In genomic region chr14:100141133-100141497, GRCh38 we compare ENCODE assay signal across 21 cellular contexts. TPM values are rescaled to one million over a fixed set of nuclear protein-coding genes. Genes with fewer than 3 reads are reported as not detected.
A peak's percentile ranks its signal among the peaks of the same experiment; 100 is the strongest.
DNase-seq lines count a peak whose midpoint lies in the region; ATAC-seq, FAIRE-seq and TF ChIP-seq lines count a peak whose summit lies in the region.
"Had no signal": no experiment of that assay in that cellular context is flagged by ENCODE, and none has a peak within 500 bp of the region (broad histone marks: within the 10 kb centered on the region; RNA-seq: fewer than 3 reads in every experiment).

No MANE protein-coding gene starts in this region.

- peaks cover 14% of the 10 kb centered on the region for H3K4me1 Mint-ChIP-seq in neural progenitor cell
- peaks cover 2% of the 10 kb centered on the region for H3K4me1 Mint-ChIP-seq in activated CD4-positive, alpha-beta T cell treated with anti-CD3 and anti-CD28 coated beads, Interleukin-2, amount 10 ng/mL, durations not matched to agents 24 days and 14 days
- H3K4me1 Mint-ChIP-seq in stimulated activated naive B cell treated with anti-CD40 and anti-IgM and Interleukin-4, amounts not matched to agents 10 μg/mL and 1 μg/mL and 100 μg/mL, for 72 hours = peaks cover 18 to 36% of the 10 kb centered on the region in 2 donors

- H3K9ac ChIP-seq in HepG2 (ENCODE audit: insufficient read depth, low read depth, low read length) (peak overlapping the region; percentile 11), endothelial cell of umbilical vein (replicated peaks; ENCODE audit: extremely low read depth, insufficient read depth, low read length) (peak overlapping the region; percentile 53), neural progenitor cell (no peak overlapping the region)
- H3K9ac ChIP-seq: parathyroid adenoma had no signal

- FAIRE-seq in HepG2 (lab: Jason Lieb, UNC) (no peak), endothelial cell of umbilical vein (lab: Jason Lieb, UNC) (no peak)
- FAIRE-seq: H54 had no signal

- TF ChIP-seq CTCF in HepG2 (CRISPR knock-in tag; IDR thresholded peaks at IDR 0.05) = no peak
- TF ChIP-seq CTCF in right lobe of liver (IDR thresholded peaks at IDR 0.05) = no peak
- no peak for TF ChIP-seq CTCF in endothelial cell of umbilical vein (IDR thresholded peaks at IDR 0.05; ENCODE audit: extremely low read depth in 1 of 2, insufficient read depth in 1 of 2, low read depth in 1 of 2, low read length in 2 of 2)
- no peak for TF ChIP-seq CTCF in neural progenitor cell (IDR thresholded peaks at IDR 0.05)
- TF ChIP-seq CTCF in GM10266 (IDR thresholded peaks at IDR 0.05; ENCODE audit: control insufficient read depth, insufficient read depth, low read depth, missing control alignments) = no peak

- H3K27me3 Mint-ChIP-seq in neural progenitor cell (ENCODE audit: insufficient read depth, low read depth) = peaks cover 9% of the 10 kb centered on the region
- H3K27me3 Mint-ChIP-seq in activated CD4-positive, alpha-beta T cell treated with anti-CD3 and anti-CD28 coated beads, Interleukin-2, amount 10 ng/mL, durations not matched to agents 24 days and 14 days = no peaks in the 10 kb centered on the region
- no peaks in the 10 kb centered on the region for H3K27me3 Mint-ChIP-seq in stimulated activated naive B cell treated with anti-CD40 and anti-IgM and Interleukin-4, amounts not matched to agents 10 μg/mL and 1 μg/mL and 100 μg/mL, for 72 hours
- H3K27me3 Mint-ChIP-seq: activated B cell treated with CpG ODN at 0.5 μM for 24 hours; CD4-positive, alpha-beta T cell had no signal

- peaks cover 13% of the 10 kb centered on the region for H3F3A ChIP-seq in neural progenitor cell (ENCODE audit: low read depth)

- TF ChIP-seq EP300 in HepG2 (IDR thresholded peaks at IDR 0.05; ENCODE audit: low read depth in 2 of 2, low read length in 2 of 2) = no peak
- no peak for TF ChIP-seq EP300 in HepG2 (CRISPR knock-in tag; IDR thresholded peaks at IDR 0.05; ENCODE audit: borderline replicate concordance)

- H3K4me3 Mint-ChIP-seq in neural progenitor cell = no peak overlapping the region
- H3K4me3 Mint-ChIP-seq in activated CD4-positive, alpha-beta T cell treated with anti-CD3 and anti-CD28 coated beads, Interleukin-2, amount 10 ng/mL, durations not matched to agents 24 days and 14 days = no peak overlapping the region
- H3K4me3 Mint-ChIP-seq in stimulated activated naive B cell treated with anti-CD40 and anti-IgM and Interleukin-4, amounts not matched to agents 10 μg/mL and 1 μg/mL and 100 μg/mL, for 72 hours = no peak overlapping the region
- H3K4me3 Mint-ChIP-seq: activated B cell treated with CpG ODN at 0.5 μM for 24 hours; CD4-positive, alpha-beta T cell; T-helper 2 cell treated with Interferon-gamma antibody and Interleukin-4, amounts not matched to agents 5 μg/mL and 100 μg/mL, for 36 hours had no signal

- peak overlapping the region; percentile 85 for H3K4me2 ChIP-seq in HepG2 (ENCODE audit: low read depth, low read length)
- H3K4me2 ChIP-seq in endothelial cell of umbilical vein (ENCODE audit: insufficient read depth, low read length) = no peak overlapping the region
- H3K4me2 ChIP-seq in neural progenitor cell = peak overlapping the region; percentile 69

- CTCF ChIA-PET in HepG2 (lab: Yijun Ruan, JAX; ENCODE audit: low intra/inter-chr PET ratio, low total read pairs) = interaction anchor here (1.6 to 1.8 kb wide), 2 partner anchors 14 to 52 kb away, joined by 10 to 11 read pairs; no protein-coding TSS in a partner anchor
- CTCF ChIA-PET in endothelial cell of umbilical vein (lab: Charles Lee) = interaction anchor here (0.7 to 3.9 kb wide), 17 partner anchors 11 to 158 kb away, joined by 3 to 47 read pairs (median 4); no protein-coding TSS in a partner anchor

- H3K9me3 ChIP-seq in HepG2 (ENCODE audit: low read length) = no peaks in the 10 kb centered on the region
- H3K9me3 ChIP-seq in right lobe of liver = no peaks in the 10 kb centered on the region
- no peaks in the 10 kb centered on the region for H3K9me3 ChIP-seq in endothelial cell of umbilical vein (replicated peaks; ENCODE audit: control insufficient read depth, insufficient read depth, low read length)
- H3K9me3 ChIP-seq in neural progenitor cell (ENCODE audit: low read depth) = no peaks in the 10 kb centered on the region
- H3K9me3 ChIP-seq: mucosa of descending colon, testis had no signal

- peak overlapping the region in 1 of 3 experiments; percentile 62; a peak in 2 of 6 replicates for H3K4me3 ChIP-seq in HepG2 (replicated peaks in 1 of 3; ENCODE audit: insufficient read depth in 1 of 3, low read depth in 2 of 3, low read length in 3 of 3)
- no peak overlapping the region for H3K4me3 ChIP-seq in right lobe of liver
- no peak overlapping the region for H3K4me3 ChIP-seq in endothelial cell of umbilical vein (replicated peaks in 1 of 3; ENCODE audit: insufficient read depth in 1 of 3, low read depth in 1 of 3, low read length in 3 of 3)
- H3K4me3 ChIP-seq in neural progenitor cell = no peak overlapping the region
- H3K4me3 ChIP-seq: mucosa of descending colon, testis had no signal

- H3K36me3 Mint-ChIP-seq in neural progenitor cell = peaks cover 11% of the 10 kb centered on the region
- peaks cover 42% of the 10 kb centered on the region for H3K36me3 Mint-ChIP-seq in activated CD4-positive, alpha-beta T cell treated with anti-CD3 and anti-CD28 coated beads, Interleukin-2, amount 10 ng/mL, durations not matched to agents 24 days and 14 days (ENCODE audit: low read depth)
- H3K36me3 Mint-ChIP-seq in stimulated activated naive B cell treated with anti-CD40 and anti-IgM and Interleukin-4, amounts not matched to agents 10 μg/mL and 1 μg/mL and 100 μg/mL, for 72 hours = peaks cover 35 to 45% of the 10 kb centered on the region in 2 donors

- intact Hi-C loops in HepG2 (cut with micrococcal nuclease; ENCODE audit: unreplicated experiment) (no loop called here), right lobe of liver (cut with DNase I) (no loop called here), endothelial cell of umbilical vein (cut with micrococcal nuclease) (loop anchor here (2.0 to 5.0 kb wide), 2 partner anchors 96 to 236 kb away; partner anchors contain the start of genes WDR25 and YY1)
- intact Hi-C loops in activated CD4-positive, alpha-beta T cell treated with anti-CD3 and anti-CD28 coated beads, Interleukin-2, amount 10 ng/mL, durations not matched to agents 24 days and 14 days (cut with micrococcal nuclease) = no loop called here

- H4K20me1 ChIP-seq in HepG2 (ENCODE audit: insufficient read depth, low read length) (no peaks in the 10 kb centered on the region), endothelial cell of umbilical vein (replicated peaks; ENCODE audit: control insufficient read depth, extremely low read depth, insufficient read depth, low read length) (no peaks in the 10 kb centered on the region), neural progenitor cell (ENCODE audit: low read depth) (no peaks in the 10 kb centered on the region)

- H3K4me1 ChIP-seq in HepG2 (ENCODE audit: insufficient read depth, low read length) = peaks cover 59% of the 10 kb centered on the region
- peaks cover 0 to 13% (median 0%) of the 10 kb centered on the region in 4 donors for H3K4me1 ChIP-seq in right lobe of liver
- peaks cover 31% of the 10 kb centered on the region for H3K4me1 ChIP-seq in endothelial cell of umbilical vein (ENCODE audit: control insufficient read depth, extremely low read depth, insufficient read depth, low read length)
- peaks cover 13% of the 10 kb centered on the region for H3K4me1 ChIP-seq in neural progenitor cell
- H3K4me1 ChIP-seq: parathyroid adenoma had no signal

- no peak overlapping the region for H3K27ac Mint-ChIP-seq in neural progenitor cell
- no peak overlapping the region for H3K27ac Mint-ChIP-seq in activated CD4-positive, alpha-beta T cell treated with anti-CD3 and anti-CD28 coated beads, Interleukin-2, amount 10 ng/mL, durations not matched to agents 24 days and 14 days
- no peak overlapping the region for H3K27ac Mint-ChIP-seq in stimulated activated naive B cell treated with anti-CD40 and anti-IgM and Interleukin-4, amounts not matched to agents 10 μg/mL and 1 μg/mL and 100 μg/mL, for 72 hours
- H3K27ac Mint-ChIP-seq: activated B cell treated with CpG ODN at 0.5 μM for 24 hours had no signal

- DNase-seq in HepG2 (ENCODE audit: low spot score) = no peak
- no peak for DNase-seq in right lobe of liver
- DNase-seq in endothelial cell of umbilical vein (ENCODE audit: low read depth, low spot score) = no peak
- DNase-seq in neural progenitor cell (ENCODE audit: low spot score) = no peak
- DNase-seq in activated CD4-positive, alpha-beta T cell treated with anti-CD3 and anti-CD28 coated beads, Interleukin-2, amount 10 ng/mL, durations not matched to agents 24 days and 14 days = no peak
- DNase-seq in hypothalamus (lab: John Stamatoyannopoulos, UW) = no peak
- DNase-seq in GM10266 (ENCODE audit: extremely low spot score) = no peak
- no peak for DNase-seq in stimulated activated naive B cell treated with anti-CD40 and anti-IgM and Interleukin-4, amounts not matched to agents 10 μg/mL and 1 μg/mL and 100 μg/mL, for 72 hours
- DNase-seq: activated B cell treated with CpG ODN at 0.5 μM for 24 hours; CD4-positive, alpha-beta T cell; cerebellar nuclear complex; hippocampal formation; NCI-H146; stimulated activated CD4-positive, alpha-beta T cell treated with anti-CD3 and anti-CD28 coated beads, Interleukin-4, amount 100 ng/mL, for 1 hour; testis had no signal

- no peak for TF ChIP-seq POLR2A in HepG2 (IDR thresholded peaks at IDR 0.05; ENCODE audit: insufficient read depth in 1 of 2, low read depth in 2 of 2, low read length in 2 of 2)
- no peak for TF ChIP-seq POLR2A in right lobe of liver (IDR thresholded peaks at IDR 0.05)
- TF ChIP-seq POLR2A in endothelial cell of umbilical vein (IDR thresholded peaks at IDR 0.05; ENCODE audit: low read depth, low read length) = no peak

- BruUV-seq in HepG2 (replicated peaks; lab: Mats Ljungman, UMichigan) (no TSS peak), endothelial cell of umbilical vein (replicated peaks; lab: Mats Ljungman, UMichigan) (no TSS peak)

- POLR2A ChIA-PET in HepG2 (lab: Yijun Ruan, JAX) (interaction anchor here (0.6 to 1.5 kb wide), 3 partner anchors 14 to 52 kb away, joined by 3 to 6 read pairs (median 5); no protein-coding TSS in a partner anchor), endothelial cell of umbilical vein (lab: Charles Lee) (no interaction called here)

- no CpG with 5 or more reads among the region's 6 CpGs for WGBS in HepG2 (ENCODE audit: low lambda C conversion rate)
- no CpG with 5 or more reads among the region's 6 CpGs for WGBS in right lobe of liver (ENCODE audit: insufficient coverage, low coverage, low lambda C conversion rate, missing lambda C conversion rate)

- dilution Hi-C loops in endothelial cell of umbilical vein (cut with MboI; ENCODE audit: extremely low pct_ligation_motif_present, low sequenced_read_pairs) = no loop called here

- H3K36me3 ChIP-seq in HepG2 (replicated peaks in 1 of 2; ENCODE audit: control insufficient read depth in 1 of 2, insufficient read depth in 2 of 2, low read length in 2 of 2) (no peaks in the 10 kb centered on the region), right lobe of liver (peaks cover 0 to 7% (median under 1%) of the 10 kb centered on the region in 4 donors), endothelial cell of umbilical vein (ENCODE audit: control insufficient read depth in 2 of 2, extremely low read depth in 1 of 2, insufficient read depth in 2 of 2, low read length in 2 of 2) (no peaks in the 10 kb centered on the region), neural progenitor cell (no peaks in the 10 kb centered on the region)

- no peak for TF ChIP-seq RAD21 in HepG2 (CRISPR knock-in tag; IDR thresholded peaks at IDR 0.05)

- H3K79me2 ChIP-seq in HepG2 (ENCODE audit: insufficient read depth, low read length) = no peaks in the 10 kb centered on the region
- H3K79me2 ChIP-seq in endothelial cell of umbilical vein (ENCODE audit: control insufficient read depth, insufficient read depth, low read length) = no peaks in the 10 kb centered on the region
- no peaks in the 10 kb centered on the region for H3K79me2 ChIP-seq in neural progenitor cell (ENCODE audit: low read depth)
- H3K79me2 ChIP-seq: parathyroid adenoma had no signal

- H3K9me3 Mint-ChIP-seq in neural progenitor cell = no peaks in the 10 kb centered on the region
- no peaks in the 10 kb centered on the region for H3K9me3 Mint-ChIP-seq in activated CD4-positive, alpha-beta T cell treated with anti-CD3 and anti-CD28 coated beads, Interleukin-2, amount 10 ng/mL, durations not matched to agents 24 days and 14 days
- H3K9me3 Mint-ChIP-seq in stimulated activated naive B cell treated with anti-CD40 and anti-IgM and Interleukin-4, amounts not matched to agents 10 μg/mL and 1 μg/mL and 100 μg/mL, for 72 hours = no peaks in the 10 kb centered on the region
- H3K9me3 Mint-ChIP-seq: activated B cell treated with CpG ODN at 0.5 μM for 24 hours; CD4-positive, alpha-beta T cell; T-helper 2 cell treated with Interferon-gamma antibody and Interleukin-4, amounts not matched to agents 5 μg/mL and 100 μg/mL, for 36 hours had no signal

- H3K27ac ChIP-seq in HepG2 (ENCODE audit: extremely low read length, insufficient read depth, low read length) = peak overlapping the region; percentile 62
- H3K27ac ChIP-seq in right lobe of liver = no peak overlapping the region
- H3K27ac ChIP-seq in endothelial cell of umbilical vein (ENCODE audit: insufficient read depth, low read depth, low read length) = peak overlapping the region; percentile 83
- no peak overlapping the region for H3K27ac ChIP-seq in neural progenitor cell

- H3K9me1 ChIP-seq in endothelial cell of umbilical vein (replicated peaks; ENCODE audit: control insufficient read depth, extremely low read depth, insufficient read depth, low read length) = no peaks in the 10 kb centered on the region

- H3K27me3 ChIP-seq in HepG2 (ENCODE audit: control insufficient read depth in 1 of 2, insufficient read depth in 2 of 2, low read length in 2 of 2) (no peaks in the 10 kb centered on the region), right lobe of liver (no peaks in the 10 kb centered on the region), endothelial cell of umbilical vein (ENCODE audit: control insufficient read depth in 2 of 2, insufficient read depth in 2 of 2, low read length in 2 of 2) (no peaks in the 10 kb centered on the region), neural progenitor cell (no peaks in the 10 kb centered on the region)
- H3K27me3 ChIP-seq: testis had no signal

- H2AFZ ChIP-seq in HepG2 (ENCODE audit: low read length) (no peak overlapping the region), endothelial cell of umbilical vein (ENCODE audit: low read depth, low read length) (no peak overlapping the region), neural progenitor cell (replicated peaks) (no peak overlapping the region)
- H2AFZ ChIP-seq: parathyroid adenoma had no signal

- in situ Hi-C loops in HepG2 (cut with HindIII; ENCODE audit: extremely low pct_ligation_motif_present, low pct_unique_long_range_greater_than_20kb) = loop anchor here (5.0 kb wide), 1 partner anchor 51 kb away; no protein-coding TSS in a partner anchor

- ATAC-seq in HepG2 (no peak), right lobe of liver (no peak)
- ATAC-seq in stimulated activated naive B cell treated with anti-CD40 and anti-IgM and Interleukin-4, amounts not matched to agents 10 μg/mL and 1 μg/mL and 100 μg/mL, for 72 hours (replicated peaks) = no peak
- ATAC-seq: mucosa of descending colon, Panc1 had no signal

RNA-seq across cellular contexts. Expression of gene DEGS2, which starts 18.3 kb away (rescaled TPM):
- total RNA-seq in HepG2 (2016; rRNA removed; fragmentation: Illumina TruSeq; extraction: Trizol) = 0.09 TPM in 1 of 2 replicates, not detected in the other
- 0.18 and 0.30 TPM in 2 replicates for total RNA-seq in HepG2 (2016; cell fraction: cytosol; rRNA removed; fragmentation: Illumina TruSeq; extraction: Trizol; ENCODE audit: low read depth)
- 0.04 TPM in 2 replicates for total RNA-seq in HepG2 (2016; cell fraction: insoluble cytoplasmic fraction; rRNA removed; fragmentation: Illumina TruSeq; extraction: Trizol)
- total RNA-seq in HepG2 (2016; cell fraction: membrane; rRNA removed; fragmentation: Illumina TruSeq; extraction: Trizol) = 0.07 and 0.19 TPM in 2 replicates
- 0.12 and 0.28 TPM in 2 replicates for total RNA-seq in HepG2 (2016; cell fraction: nucleus; rRNA removed; fragmentation: Illumina TruSeq; extraction: Trizol)
- 0.09 and 0.14 TPM in 2 replicates for polyA plus RNA-seq in HepG2 (2011; rRNA removed)
- 0.15 and 0.30 TPM in 2 replicates for polyA plus RNA-seq in HepG2 (2011; cell fraction: cytosol; rRNA removed)
- polyA plus RNA-seq in HepG2 (2011; cell fraction: nucleus; rRNA removed) = 1.6 and 2.0 TPM in 2 replicates
- 0.25 and 0.91 TPM in 2 replicates for polyA plus RNA-seq in HepG2 (2012)
- not detected in 2 replicates for polyA plus RNA-seq in HepG2 (2016; cell fraction: cytosol; fragmentation: Illumina TruSeq; extraction: Trizol; ENCODE audit: low read depth)
- 0.07 TPM in 1 of 2 replicates, not detected in the other for polyA plus RNA-seq in HepG2 (2016; cell fraction: insoluble cytoplasmic fraction; fragmentation: Illumina TruSeq; extraction: Trizol; ENCODE audit: low read depth)
- polyA plus RNA-seq in HepG2 (2016; cell fraction: membrane; fragmentation: Illumina TruSeq; extraction: Trizol; ENCODE audit: low read depth) = not detected in 2 replicates
- 0.22 TPM in 1 of 2 replicates, not detected in the other for polyA plus RNA-seq in HepG2 (2016; cell fraction: nucleus; fragmentation: Illumina TruSeq; extraction: Trizol; ENCODE audit: insufficient read depth, low read depth)
- 0.30 and 1.6 TPM in 2 replicates for polyA minus RNA-seq in HepG2 (2011; rRNA and poly(A)+ RNA removed; ENCODE audit: low replicate concordance)
- polyA minus RNA-seq in HepG2 (2011; cell fraction: cytosol; rRNA and poly(A)+ RNA removed) = 0.26 and 0.30 TPM in 2 replicates
- polyA minus RNA-seq in HepG2 (2011; cell fraction: nucleus; rRNA and poly(A)+ RNA removed) = 0.37 and 0.90 TPM in 2 replicates
- under 1 TPM; 0.09 to 0.55 (median 0.22) TPM for total RNA-seq in right lobe of liver
- not detected in 2 replicates for total RNA-seq in endothelial cell of umbilical vein
- polyA plus RNA-seq in endothelial cell of umbilical vein = 0.02 and 0.06 TPM in 2 replicates
- polyA plus RNA-seq in endothelial cell of umbilical vein (2011; cell fraction: cytosol; rRNA removed) = not detected in 2 replicates
- 0.03 TPM in 1 of 2 replicates, not detected in the other for polyA plus RNA-seq in endothelial cell of umbilical vein (2011; cell fraction: nucleus; rRNA removed)
- polyA plus RNA-seq in endothelial cell of umbilical vein (2012) = 0.15 and 0.16 TPM in 2 replicates
- polyA minus RNA-seq in endothelial cell of umbilical vein = 0.49 TPM in 1 of 2 replicates, not detected in the other
- polyA minus RNA-seq in endothelial cell of umbilical vein (2011; cell fraction: cytosol; rRNA and poly(A)+ RNA removed) = not detected
- polyA minus RNA-seq in endothelial cell of umbilical vein (2011; cell fraction: nucleus; rRNA and poly(A)+ RNA removed) = 0.19 TPM in 1 of 2 replicates, not detected in the other
- 0.25 TPM in 1 of 2 replicates, not detected in the other for total RNA-seq in neural progenitor cell (ENCODE audit: low replicate concordance)
- 0.09 and 0.35 TPM in 2 replicates for total RNA-seq in activated CD4-positive, alpha-beta T cell treated with anti-CD3 and anti-CD28 coated beads, Interleukin-2, amount 10 ng/mL, durations not matched to agents 24 days and 14 days
- total RNA-seq: SK-MEL-5 had no signal

Comparison
In these comparisons a context has a peak if more than half of its experiments do, and no peak if none do; other contexts are left out.
1. H3K27ac ChIP-seq: peak in HepG2 (single experiment) and endothelial cell of umbilical vein (single experiment); none in right lobe of liver (0 of 3) and neural progenitor cell (single experiment).